ENCODE assay signal across 16 cellular contexts in the genomic region with DNA sequence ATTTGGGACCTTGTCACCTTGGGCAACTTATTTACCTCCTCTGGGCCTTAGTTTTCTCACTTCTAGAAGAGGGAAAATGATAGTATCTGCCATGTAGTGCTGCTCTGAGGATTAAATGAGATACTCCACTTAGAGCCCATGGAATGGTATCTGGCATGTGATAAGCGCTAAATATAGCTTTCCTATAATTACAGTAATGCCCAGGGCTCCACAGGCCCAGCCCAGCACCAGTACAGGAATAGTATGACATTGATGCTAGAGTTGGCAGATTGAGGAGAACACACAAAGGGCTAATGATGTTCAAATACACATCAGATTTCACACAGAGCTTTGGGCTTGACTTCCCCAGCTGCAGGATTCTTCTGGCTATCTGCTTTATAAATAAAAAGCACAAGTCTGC. TPM values are rescaled to one million over a fixed set of nuclear protein-coding genes. Genes with fewer than 3 reads are reported as not detected.
DNase-seq lines count a peak whose midpoint lies in the region; ATAC-seq and TF ChIP-seq lines count a peak whose summit lies in the region.
"Had no signal": no experiment of that assay in that cellular context is flagged by ENCODE, and none has a peak within 500 bp of the region (broad histone marks: within the 10 kb centered on the region; RNA-seq: fewer than 3 reads in every experiment).

No MANE protein-coding gene starts in this region.

- DNase-seq in Right ventricle myocardium superior (no peak), right atrium auricular region (ENCODE audit: low spot score) (no peak), NCI-H69 (lab: John Stamatoyannopoulos, UW) (peak; percentile 7), left ventricle myocardium superior (peak; percentile 38), NCI-H446 (lab: John Stamatoyannopoulos, UW) (no peak), NOMO-1 treated with dmso at 0.1 percent for 144 hours (lab: John Stamatoyannopoulos, UW; ENCODE audit: unreplicated experiment) (no peak)
- DNase-seq: Calu3; CD8-positive, alpha-beta T cell; DMS79 treated with DMSO at 0.1 percent for 48 hours; EL; H9 had no signal

- peaks cover 0 to 2% of the 10 kb centered on the region in 2 donors for H3K9me3 ChIP-seq in right atrium auricular region
- H3K9me3 ChIP-seq in HEK293 (ENCODE audit: control insufficient read depth, insufficient read depth, low read depth, low read length) = no peaks in the 10 kb centered on the region

- H3K36me3 ChIP-seq in right atrium auricular region (peaks cover 1% of the 10 kb centered on the region), HEK293 (ENCODE audit: control insufficient read depth in 2 of 2, insufficient read depth in 1 of 2, low read length in 2 of 2) (no peaks in the 10 kb centered on the region)

- POLR2A ChIA-PET in HEK293 (lab: Yijun Ruan, JAX) = no interaction called here

- no peaks in the 10 kb centered on the region for H3K27me3 ChIP-seq in right atrium auricular region
- H3K27me3 ChIP-seq: BLaER1 treated with 17β-estradiol and CSF1 and Interleukin-3, amounts not matched to agents 10 nM and 100 nM had no signal

- CTCF ChIA-PET in HEK293 (lab: Yijun Ruan, JAX) = interaction anchor here (1.0 to 5.7 kb wide), 6 partner anchors 35 to 193 kb away, joined by 3 to 15 read pairs (median 7); partner anchors contain the start of gene FAS

- H3K4me3 ChIP-seq in right atrium auricular region = no peak overlapping the region
- H3K4me3 ChIP-seq in HEK293 (ENCODE audit: low read depth, low read length) = no peak overlapping the region
- H3K4me3 ChIP-seq: BLaER1 treated with 17β-estradiol and CSF1 and Interleukin-3, amounts not matched to agents 10 nM and 100 nM; GM12878 had no signal

- no peak overlapping the region for H3K27ac ChIP-seq in right atrium auricular region
- no peak overlapping the region for H3K27ac ChIP-seq in HEK293 (ENCODE audit: extremely low read depth, low read depth, low read length)
- H3K27ac ChIP-seq: BLaER1 treated with 17β-estradiol and CSF1 and Interleukin-3, amounts not matched to agents 10 nM and 100 nM; HL-60 had no signal

- TF ChIP-seq CTCF in right atrium auricular region (IDR thresholded peaks at IDR 0.05) (no peak), HEK293 (tag by site-specific recombination; IDR thresholded peaks at IDR 0.05) (no peak)

- H3K4me1 ChIP-seq in right atrium auricular region (no peaks in the 10 kb centered on the region), HEK293 (ENCODE audit: control insufficient read depth, insufficient read depth, low read length) (no peaks in the 10 kb centered on the region)

- ATAC-seq in Right ventricle myocardium superior (ENCODE audit: poor library complexity) = peak; percentile 76
- ATAC-seq in left ventricle myocardium superior = peak; percentile 93
- no peak for ATAC-seq in GM19467 (IDR thresholded peaks at IDR 0.05; ENCODE audit: unreplicated experiment)
- ATAC-seq: CD8-positive, alpha-beta T cell; GM12878 had no signal

- intact Hi-C loops in Right ventricle myocardium superior (cut with DNase I) (no loop called here), left ventricle myocardium superior (cut with micrococcal nuclease) (no loop called here)

TF ChIP-seq in HEK293, 187 proteins besides CTCF, POLR2A, EP300 and RAD21:
- no peak for TF ChIP-seq ZNF211 (tag by site-specific recombination; IDR thresholded peaks at IDR 0.05; ENCODE audit: low read depth)
- TF ChIP-seq ZNF664 (tag by site-specific recombination; IDR thresholded peaks at IDR 0.05) = peak; percentile 62
- TF ChIP-seq ZBTB48 (tag by site-specific recombination; IDR thresholded peaks at IDR 0.05) = no peak
- TF ChIP-seq ZNF26 (tag by site-specific recombination; IDR thresholded peaks at IDR 0.05) = no peak

RNA-seq across cellular contexts. Expression of gene FAS, which starts 34.9 kb away (rescaled TPM):
- total RNA-seq in Right ventricle myocardium superior (3.8 TPM), right atrium auricular region (10 to 100 TPM in 1 of 2 donors, 1 to 10 TPM in 1; 8.0 to 12.2 TPM), left ventricle myocardium superior (4.0 TPM)

Comparison
In these comparisons a context has a peak if more than half of its experiments do, and no peak if none do; other contexts are left out.
1. DNase-seq: peak in NCI-H69 (single experiment) and left ventricle myocardium superior (single experiment); none in Right ventricle myocardium superior (single experiment), right atrium auricular region (single experiment), NCI-H446 (0 of 2) and NOMO-1 treated with dmso at 0.1 percent for 144 hours (single experiment).